8 cellular contexts compared by ENCODE assay signal in the genomic region with DNA sequence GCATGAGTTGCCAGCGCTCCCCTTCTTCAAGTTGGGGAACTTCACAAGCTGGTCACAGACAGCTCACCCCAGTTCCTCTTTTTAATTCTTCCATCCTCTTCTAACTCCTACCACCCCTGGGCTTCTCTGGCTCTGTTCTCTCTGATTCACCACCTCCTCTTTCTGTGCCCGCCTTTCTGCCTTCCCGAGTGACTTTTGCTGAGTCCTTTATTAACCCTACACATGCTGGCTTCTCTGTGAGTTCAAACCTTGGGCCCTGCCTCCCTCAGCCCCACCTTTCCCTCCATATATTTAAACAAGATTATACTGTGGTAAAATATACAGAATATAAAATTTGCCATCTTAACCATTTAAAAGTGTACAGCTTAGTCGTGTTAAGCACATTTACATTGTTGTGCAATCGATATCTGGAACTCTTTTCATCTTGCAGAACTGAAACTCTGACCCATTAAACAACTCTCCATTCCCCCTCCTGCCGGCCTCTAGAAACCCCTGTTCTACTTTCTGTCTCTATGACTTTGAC. TPM values are rescaled to one million over a fixed set of nuclear protein-coding genes. Genes with fewer than 3 reads are reported as not detected.
DNase-seq lines count a peak whose midpoint lies in the region; ATAC-seq lines count a peak whose summit lies in the region.
"Had no signal": no experiment of that assay in that cellular context is flagged by ENCODE, and none has a peak within 500 bp of the region (broad histone marks: within the 10 kb centered on the region; RNA-seq: fewer than 3 reads in every experiment).

No MANE protein-coding gene starts in this region.

- DNase-seq in UCSD-AML1 (lab: John Stamatoyannopoulos, UW; ENCODE audit: unreplicated experiment) (peak; percentile 61), occipital lobe (lab: John Stamatoyannopoulos, UW) (no peak), NCI-H446 treated with DMSO at 0.1 percent for 48 hours (lab: John Stamatoyannopoulos, UW) (no peak), GM19238 (ENCODE audit: insufficient read length, low spot score) (no peak)
- DNase-seq in stimulated activated naive B cell treated with anti-CD40 and anti-IgM and Interleukin-4, amounts not matched to agents 10 μg/mL and 1 μg/mL and 100 μg/mL, for 72 hours: peak; percentile 51

- peaks cover 8 to 14% of the 10 kb centered on the region in 2 donors for H3K36me3 Mint-ChIP-seq in stimulated activated naive B cell treated with anti-CD40 and anti-IgM and Interleukin-4, amounts not matched to agents 10 μg/mL and 1 μg/mL and 100 μg/mL, for 72 hours

- H3K4me1 Mint-ChIP-seq in stimulated activated naive B cell treated with anti-CD40 and anti-IgM and Interleukin-4, amounts not matched to agents 10 μg/mL and 1 μg/mL and 100 μg/mL, for 72 hours: peaks cover 49 to 67% of the 10 kb centered on the region in 2 donors

- H3K9me3 Mint-ChIP-seq in stimulated activated naive B cell treated with anti-CD40 and anti-IgM and Interleukin-4, amounts not matched to agents 10 μg/mL and 1 μg/mL and 100 μg/mL, for 72 hours: no peaks in the 10 kb centered on the region

- peak overlapping the region in 1 of 2 donors; percentile 57 for H3K4me3 Mint-ChIP-seq in stimulated activated naive B cell treated with anti-CD40 and anti-IgM and Interleukin-4, amounts not matched to agents 10 μg/mL and 1 μg/mL and 100 μg/mL, for 72 hours

- H3K27ac Mint-ChIP-seq in stimulated activated naive B cell treated with anti-CD40 and anti-IgM and Interleukin-4, amounts not matched to agents 10 μg/mL and 1 μg/mL and 100 μg/mL, for 72 hours: peak overlapping the region; percentile 21

- peak; percentile 61 for ATAC-seq in GM19328 (IDR thresholded peaks at IDR 0.05; ENCODE audit: unreplicated experiment)
- peak; percentile 47 for ATAC-seq in HG03045 (IDR thresholded peaks at IDR 0.05; ENCODE audit: unreplicated experiment)
- ATAC-seq in stimulated activated naive B cell treated with anti-CD40 and anti-IgM and Interleukin-4, amounts not matched to agents 10 μg/mL and 1 μg/mL and 100 μg/mL, for 72 hours (replicated peaks): peak; percentile 96

- H3K27me3 Mint-ChIP-seq in stimulated activated naive B cell treated with anti-CD40 and anti-IgM and Interleukin-4, amounts not matched to agents 10 μg/mL and 1 μg/mL and 100 μg/mL, for 72 hours: no peaks in the 10 kb centered on the region

RNA-seq across cellular contexts. Expression of gene SLC46A2, which starts 32.0 kb away (rescaled TPM):
- not detected for total RNA-seq in occipital lobe
- total RNA-seq: activated CD8-positive, alpha-beta memory T cell treated with anti-CD3 and anti-CD28 coated beads for 36 hours had no signal

Comparison
In these comparisons a context has a peak if more than half of its experiments do, and no peak if none do; other contexts are left out.
1. DNase-seq: peak in UCSD-AML1 (single experiment) and stimulated activated naive B cell treated with anti-CD40 and anti-IgM and Interleukin-4, amounts not matched to agents 10 μg/mL and 1 μg/mL and 100 μg/mL, for 72 hours (single experiment); none in occipital lobe (single experiment), NCI-H446 treated with DMSO at 0.1 percent for 48 hours (single experiment) and GM19238 (single experiment).
2. Peak in every context shown above with its lines, with median percentiles within 50 percentile points of each other: ATAC-seq.